Comparison of ENCODE assay signal across 11 cellular contexts in genomic region chr2:239824866-239825704, GRCh38.
DNase-seq lines count a peak whose midpoint lies in the region; ATAC-seq and TF ChIP-seq lines count a peak whose summit lies in the region.
"Had no signal": no experiment of that assay in that cellular context is flagged by ENCODE, and none has a peak within 500 bp of the region (broad histone marks: within the 10 kb centered on the region; RNA-seq: fewer than 3 reads in every experiment).

No MANE protein-coding gene starts in this region.

- no peak overlapping the region for H2AFZ ChIP-seq in DND-41 (ENCODE audit: low read depth, low read length)

- no peaks in the 10 kb centered on the region for H3K4me1 Mint-ChIP-seq in osteocyte (ENCODE audit: unreplicated experiment)

- no peaks in the 10 kb centered on the region for H3K27me3 Mint-ChIP-seq in osteocyte (ENCODE audit: unreplicated experiment)

- peaks cover 26% of the 10 kb centered on the region for H3K9me3 Mint-ChIP-seq in osteocyte (ENCODE audit: unreplicated experiment)
- H3K9me3 Mint-ChIP-seq: activated T-helper 2 cell treated with anti-CD3 and anti-CD28 coated beads, Interferon-gamma antibody, Interleukin-2, Interleukin-4, amounts not matched to agents 10 μg/mL and 5 μg/mL and 100 μg/mL, durations not matched to agents 14 hours and 24 hours and 36 hours had no signal

- H3K4me2 ChIP-seq in DND-41 (ENCODE audit: insufficient read depth, low read length), result no peak overlapping the region

- no peaks in the 10 kb centered on the region for H3K36me3 Mint-ChIP-seq in osteocyte (ENCODE audit: unreplicated experiment)

- H3K36me3 ChIP-seq in DND-41 (ENCODE audit: insufficient read depth, low read length), result no peaks in the 10 kb centered on the region
- no peaks in the 10 kb centered on the region for H3K36me3 ChIP-seq in H7 (replicated peaks; ENCODE audit: control insufficient read depth, insufficient read depth, low read length)
- H3K36me3 ChIP-seq: BE2C, ovary had no signal

- H3K4me3 ChIP-seq in DND-41 (ENCODE audit: low read depth in 1 of 2, low read length in 2 of 2), result no peak overlapping the region
- no peak overlapping the region for H3K4me3 ChIP-seq in H7 (ENCODE audit: insufficient read depth, low read depth, low read length)
- H3K4me3 ChIP-seq: ovary had no signal

- peaks cover 11% of the 10 kb centered on the region for H3K4me1 ChIP-seq in DND-41 (ENCODE audit: insufficient read depth, low read length)
- H3K4me1 ChIP-seq: BE2C had no signal

- no peak overlapping the region for H3K4me3 Mint-ChIP-seq in osteocyte (ENCODE audit: unreplicated experiment)

- no peaks in the 10 kb centered on the region for H3K9me3 ChIP-seq in DND-41 (ENCODE audit: insufficient read depth, low read length, severe bottlenecking)
- H3K9me3 ChIP-seq: BE2C, ovary had no signal

- DNase-seq in DND-41, result no peak
- peak; percentile 85 for DNase-seq in H7
- peak; percentile 9 for DNase-seq in left ventricle myocardium superior
- peak; percentile 65 for DNase-seq in osteocyte (ENCODE audit: extremely low spot score, unreplicated experiment)
- DNase-seq in NCI-H510A (lab: John Stamatoyannopoulos, UW), result no peak
- no peak for DNase-seq in OCI-M1 (lab: John Stamatoyannopoulos, UW)
- DNase-seq: BE2C had no signal

- TF ChIP-seq CTCF in DND-41 (IDR thresholded peaks at IDR 0.05; ENCODE audit: borderline replicate concordance, extremely low read depth, low read length, poor library complexity, severe bottlenecking) (peak; percentile 33), osteocyte (IDR thresholded peaks at IDR 0.05) (no peak)

- H3K27me3 ChIP-seq in DND-41 (ENCODE audit: insufficient read depth, low read length, poor library complexity), result no peaks in the 10 kb centered on the region
- no peaks in the 10 kb centered on the region for H3K27me3 ChIP-seq in H7 (ENCODE audit: control insufficient read depth, insufficient read depth, low read length)
- H3K27me3 ChIP-seq: ovary had no signal

- intact Hi-C loops in left ventricle myocardium superior (cut with micrococcal nuclease), result no loop called here

- no peak for ATAC-seq in DND-41 (ENCODE audit: insufficient read depth, low read depth)
- no peak for ATAC-seq in left ventricle myocardium superior
- no peak for ATAC-seq in HG03469 (IDR thresholded peaks at IDR 0.05; ENCODE audit: unreplicated experiment)
- ATAC-seq: Panc1 had no signal

- no peak overlapping the region for H3K27ac Mint-ChIP-seq in osteocyte (ENCODE audit: unreplicated experiment)
- H3K27ac Mint-ChIP-seq: activated T-helper 2 cell treated with anti-CD3 and anti-CD28 coated beads, Interferon-gamma antibody, Interleukin-2, Interleukin-4, amounts not matched to agents 10 μg/mL and 5 μg/mL and 100 μg/mL, durations not matched to agents 14 hours and 24 hours and 36 hours had no signal

- H3K79me2 ChIP-seq in DND-41 (ENCODE audit: insufficient read depth, low read length), result no peaks in the 10 kb centered on the region

- no peak overlapping the region for H3K9ac ChIP-seq in DND-41 (ENCODE audit: low read depth, low read length)

- H3K27ac ChIP-seq in DND-41 (ENCODE audit: low read length), result peak overlapping the region; percentile 3; the same call in 1 of the 2 replicates
- H3K27ac ChIP-seq: ovary had no signal

- no peaks in the 10 kb centered on the region for H4K20me1 ChIP-seq in DND-41 (ENCODE audit: insufficient read depth, low read length)

Comparison
In these comparisons a context has a peak if more than half of its experiments do, and no peak if none do; other contexts are left out.
1. DNase-seq: peak in H7 (single experiment), left ventricle myocardium superior (single experiment) and osteocyte (single experiment); none in DND-41 (single experiment), NCI-H510A (single experiment) and OCI-M1 (single experiment).